In the genomic region with DNA sequence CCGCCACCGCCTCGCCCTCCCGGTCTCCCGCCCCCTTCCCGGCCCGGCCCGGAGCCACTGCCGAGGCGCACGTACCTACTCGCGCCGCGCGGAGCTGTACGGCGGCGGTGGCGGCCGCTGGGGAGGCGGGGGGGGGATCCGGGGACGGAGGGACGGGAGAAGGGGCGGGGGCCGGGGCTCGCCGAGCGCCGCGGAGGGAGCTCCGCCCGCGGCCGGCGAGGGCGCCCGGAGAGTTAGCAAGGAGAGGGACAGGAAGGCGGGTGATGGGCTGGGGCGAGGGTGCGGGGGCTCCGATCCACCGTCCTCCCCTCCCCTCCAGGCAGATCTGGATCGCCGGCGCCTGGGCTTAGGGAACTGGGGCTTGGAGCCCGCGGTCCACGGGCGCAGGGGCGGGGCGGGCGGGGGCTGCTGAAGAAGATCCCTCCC, we compare ENCODE assay signal across 2 cellular contexts.
TF ChIP-seq lines count a peak whose summit lies in the region.

No MANE protein-coding gene starts in this region.

TF ChIP-seq in GM12878, 131 proteins besides CTCF, POLR2A, EP300 and RAD21:
- TF ChIP-seq SUZ12 (IDR thresholded peaks at IDR 0.05; ENCODE audit: unreplicated experiment) (peak; percentile 30), ZBED1 (IDR thresholded peaks at IDR 0.05; ENCODE audit: borderline replicate concordance) (no peak)
- TF ChIP-seq, protein P1, sequence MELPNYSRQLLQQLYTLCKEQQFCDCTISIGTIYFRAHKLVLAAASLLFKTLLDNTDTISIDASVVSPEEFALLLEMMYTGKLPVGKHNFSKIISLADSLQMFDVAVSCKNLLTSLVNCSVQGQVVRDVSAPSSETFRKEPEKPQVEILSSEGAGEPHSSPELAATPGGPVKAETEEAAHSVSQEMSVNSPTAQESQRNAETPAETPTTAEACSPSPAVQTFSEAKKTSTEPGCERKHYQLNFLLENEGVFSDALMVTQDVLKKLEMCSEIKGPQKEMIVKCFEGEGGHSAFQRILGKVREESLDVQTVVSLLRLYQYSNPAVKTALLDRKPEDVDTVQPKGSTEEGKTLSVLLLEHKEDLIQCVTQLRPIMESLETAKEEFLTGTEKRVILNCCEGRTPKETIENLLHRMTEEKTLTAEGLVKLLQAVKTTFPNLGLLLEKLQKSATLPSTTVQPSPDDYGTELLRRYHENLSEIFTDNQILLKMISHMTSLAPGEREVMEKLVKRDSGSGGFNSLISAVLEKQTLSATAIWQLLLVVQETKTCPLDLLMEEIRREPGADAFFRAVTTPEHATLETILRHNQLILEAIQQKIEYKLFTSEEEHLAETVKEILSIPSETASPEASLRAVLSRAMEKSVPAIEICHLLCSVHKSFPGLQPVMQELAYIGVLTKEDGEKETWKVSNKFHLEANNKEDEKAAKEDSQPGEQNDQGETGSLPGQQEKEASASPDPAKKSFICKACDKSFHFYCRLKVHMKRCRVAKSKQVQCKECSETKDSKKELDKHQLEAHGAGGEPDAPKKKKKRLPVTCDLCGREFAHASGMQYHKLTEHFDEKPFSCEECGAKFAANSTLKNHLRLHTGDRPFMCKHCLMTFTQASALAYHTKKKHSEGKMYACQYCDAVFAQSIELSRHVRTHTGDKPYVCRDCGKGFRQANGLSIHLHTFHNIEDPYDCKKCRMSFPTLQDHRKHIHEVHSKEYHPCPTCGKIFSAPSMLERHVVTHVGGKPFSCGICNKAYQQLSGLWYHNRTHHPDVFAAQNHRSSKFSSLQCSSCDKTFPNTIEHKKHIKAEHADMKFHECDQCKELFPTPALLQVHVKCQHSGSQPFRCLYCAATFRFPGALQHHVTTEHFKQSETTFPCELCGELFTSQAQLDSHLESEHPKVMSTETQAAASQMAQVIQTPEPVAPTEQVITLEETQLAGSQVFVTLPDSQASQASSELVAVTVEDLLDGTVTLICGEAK (IDR thresholded peaks at IDR 0.05; ENCODE audit: borderline replicate concordance): no peak
- TF ChIP-seq, protein P2, sequence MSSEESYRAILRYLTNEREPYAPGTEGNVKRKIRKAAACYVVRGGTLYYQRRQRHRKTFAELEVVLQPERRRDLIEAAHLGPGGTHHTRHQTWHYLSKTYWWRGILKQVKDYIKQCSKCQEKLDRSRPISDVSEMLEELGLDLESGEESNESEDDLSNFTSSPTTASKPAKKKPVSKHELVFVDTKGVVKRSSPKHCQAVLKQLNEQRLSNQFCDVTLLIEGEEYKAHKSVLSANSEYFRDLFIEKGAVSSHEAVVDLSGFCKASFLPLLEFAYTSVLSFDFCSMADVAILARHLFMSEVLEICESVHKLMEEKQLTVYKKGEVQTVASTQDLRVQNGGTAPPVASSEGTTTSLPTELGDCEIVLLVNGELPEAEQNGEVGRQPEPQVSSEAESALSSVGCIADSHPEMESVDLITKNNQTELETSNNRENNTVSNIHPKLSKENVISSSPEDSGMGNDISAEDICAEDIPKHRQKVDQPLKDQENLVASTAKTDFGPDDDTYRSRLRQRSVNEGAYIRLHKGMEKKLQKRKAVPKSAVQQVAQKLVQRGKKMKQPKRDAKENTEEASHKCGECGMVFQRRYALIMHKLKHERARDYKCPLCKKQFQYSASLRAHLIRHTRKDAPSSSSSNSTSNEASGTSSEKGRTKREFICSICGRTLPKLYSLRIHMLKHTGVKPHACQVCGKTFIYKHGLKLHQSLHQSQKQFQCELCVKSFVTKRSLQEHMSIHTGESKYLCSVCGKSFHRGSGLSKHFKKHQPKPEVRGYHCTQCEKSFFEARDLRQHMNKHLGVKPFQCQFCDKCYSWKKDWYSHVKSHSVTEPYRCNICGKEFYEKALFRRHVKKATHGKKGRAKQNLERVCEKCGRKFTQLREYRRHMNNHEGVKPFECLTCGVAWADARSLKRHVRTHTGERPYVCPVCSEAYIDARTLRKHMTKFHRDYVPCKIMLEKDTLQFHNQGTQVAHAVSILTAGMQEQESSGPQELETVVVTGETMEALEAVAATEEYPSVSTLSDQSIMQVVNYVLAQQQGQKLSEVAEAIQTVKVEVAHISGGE (CRISPR knock-in tag; IDR thresholded peaks at IDR 0.05): no peak
- TF ChIP-seq, protein P3, sequence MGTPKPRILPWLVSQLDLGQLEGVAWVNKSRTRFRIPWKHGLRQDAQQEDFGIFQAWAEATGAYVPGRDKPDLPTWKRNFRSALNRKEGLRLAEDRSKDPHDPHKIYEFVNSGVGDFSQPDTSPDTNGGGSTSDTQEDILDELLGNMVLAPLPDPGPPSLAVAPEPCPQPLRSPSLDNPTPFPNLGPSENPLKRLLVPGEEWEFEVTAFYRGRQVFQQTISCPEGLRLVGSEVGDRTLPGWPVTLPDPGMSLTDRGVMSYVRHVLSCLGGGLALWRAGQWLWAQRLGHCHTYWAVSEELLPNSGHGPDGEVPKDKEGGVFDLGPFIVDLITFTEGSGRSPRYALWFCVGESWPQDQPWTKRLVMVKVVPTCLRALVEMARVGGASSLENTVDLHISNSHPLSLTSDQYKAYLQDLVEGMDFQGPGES (IDR thresholded peaks at IDR 0.05): no peak
- TF ChIP-seq, protein P4, sequence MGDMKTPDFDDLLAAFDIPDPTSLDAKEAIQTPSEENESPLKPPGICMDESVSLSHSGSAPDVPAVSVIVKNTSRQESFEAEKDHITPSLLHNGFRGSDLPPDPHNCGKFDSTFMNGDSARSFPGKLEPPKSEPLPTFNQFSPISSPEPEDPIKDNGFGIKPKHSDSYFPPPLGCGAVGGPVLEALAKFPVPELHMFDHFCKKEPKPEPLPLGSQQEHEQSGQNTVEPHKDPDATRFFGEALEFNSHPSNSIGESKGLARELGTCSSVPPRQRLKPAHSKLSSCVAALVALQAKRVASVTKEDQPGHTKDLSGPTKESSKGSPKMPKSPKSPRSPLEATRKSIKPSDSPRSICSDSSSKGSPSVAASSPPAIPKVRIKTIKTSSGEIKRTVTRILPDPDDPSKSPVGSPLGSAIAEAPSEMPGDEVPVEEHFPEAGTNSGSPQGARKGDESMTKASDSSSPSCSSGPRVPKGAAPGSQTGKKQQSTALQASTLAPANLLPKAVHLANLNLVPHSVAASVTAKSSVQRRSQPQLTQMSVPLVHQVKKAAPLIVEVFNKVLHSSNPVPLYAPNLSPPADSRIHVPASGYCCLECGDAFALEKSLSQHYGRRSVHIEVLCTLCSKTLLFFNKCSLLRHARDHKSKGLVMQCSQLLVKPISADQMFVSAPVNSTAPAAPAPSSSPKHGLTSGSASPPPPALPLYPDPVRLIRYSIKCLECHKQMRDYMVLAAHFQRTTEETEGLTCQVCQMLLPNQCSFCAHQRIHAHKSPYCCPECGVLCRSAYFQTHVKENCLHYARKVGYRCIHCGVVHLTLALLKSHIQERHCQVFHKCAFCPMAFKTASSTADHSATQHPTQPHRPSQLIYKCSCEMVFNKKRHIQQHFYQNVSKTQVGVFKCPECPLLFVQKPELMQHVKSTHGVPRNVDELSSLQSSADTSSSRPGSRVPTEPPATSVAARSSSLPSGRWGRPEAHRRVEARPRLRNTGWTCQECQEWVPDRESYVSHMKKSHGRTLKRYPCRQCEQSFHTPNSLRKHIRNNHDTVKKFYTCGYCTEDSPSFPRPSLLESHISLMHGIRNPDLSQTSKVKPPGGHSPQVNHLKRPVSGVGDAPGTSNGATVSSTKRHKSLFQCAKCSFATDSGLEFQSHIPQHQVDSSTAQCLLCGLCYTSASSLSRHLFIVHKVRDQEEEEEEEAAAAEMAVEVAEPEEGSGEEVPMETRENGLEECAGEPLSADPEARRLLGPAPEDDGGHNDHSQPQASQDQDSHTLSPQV (IDR thresholded peaks at IDR 0.05): no peak

TF ChIP-seq in liver, 16 proteins besides CTCF, POLR2A, EP300 and RAD21:
- TF ChIP-seq, protein P5, sequence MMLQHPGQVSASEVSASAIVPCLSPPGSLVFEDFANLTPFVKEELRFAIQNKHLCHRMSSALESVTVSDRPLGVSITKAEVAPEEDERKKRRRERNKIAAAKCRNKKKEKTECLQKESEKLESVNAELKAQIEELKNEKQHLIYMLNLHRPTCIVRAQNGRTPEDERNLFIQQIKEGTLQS (IDR thresholded peaks at IDR 0.05): no peak
